ENCODE assay signal across 23 cellular contexts in genomic region chr7:135355377-135356048, GRCh38.
"Had no signal": no experiment of that assay in that cellular context is flagged by ENCODE, and none has a peak within 500 bp of the region (broad histone marks: within the 10 kb centered on the region; RNA-seq: fewer than 3 reads in every experiment).

No MANE protein-coding gene starts in this region.

- FAIRE-seq: astrocyte, colon, small intestine, urothelium cell line had no signal

- H3K27me3 ChIP-seq: adrenal gland, gastrocnemius medialis, right lobe of liver, tibial artery had no signal

- ATAC-seq: activated CD4-positive, CD25-positive, alpha-beta regulatory T cell treated with anti-CD3 and anti-CD28 coated beads, Interleukin-2, amount 50 U/mL, for 24 hours; activated CD8-positive, alpha-beta memory T cell treated with anti-CD3 and anti-CD28 coated beads, Interleukin-2, amount 10 ng/mL, durations not matched to agents 7 days and 5 days; activated CD8-positive, alpha-beta T cell treated with anti-CD3 and anti-CD28 coated beads for 36 hours; activated naive CD4-positive, alpha-beta T cell treated with anti-CD3 and anti-CD28 coated beads, Interleukin-2, amount 50 U/mL, for 72 hours; esophagus mucosa; gastrocnemius medialis; naive thymus-derived CD4-positive, alpha-beta T cell; right lobe of liver; stimulated activated effector memory CD8-positive, alpha-beta T cell treated with anti-CD3 and anti-CD28 coated beads, Interleukin-12 subunit alpha, Interleukin-12 subunit beta, amount 100 ng/mL, for 72 hours; stimulated activated naive CD8-positive, alpha-beta T cell treated with anti-CD3 and anti-CD28 coated beads, Interleukin-15, amount 100 ng/mL, for 72 hours had no signal

- H3K9me3 ChIP-seq: adrenal gland, gastrocnemius medialis, right lobe of liver, tibial artery had no signal

- DNase-seq: activated CD4-positive, alpha-beta T cell treated with anti-CD3 and anti-CD28 coated beads, Interleukin-2, amount 10 ng/mL, durations not matched to agents 7 days and 5 days; activated CD8-positive, alpha-beta memory T cell treated with anti-CD3 and anti-CD28 coated beads, Interleukin-2, amount 10 ng/mL, durations not matched to agents 7 days and 5 days; activated CD8-positive, alpha-beta T cell treated with anti-CD3 and anti-CD28 coated beads for 36 hours; adrenal gland; effector memory CD4-positive, alpha-beta T cell; gastrocnemius medialis; islet precursor cell; naive thymus-derived CD4-positive, alpha-beta T cell; occipital lobe; right lobe of liver; small intestine; stimulated activated CD4-positive, alpha-beta T cell treated with anti-CD3 and anti-CD28 coated beads, Interleukin-2, amount 100 ng/mL, for 24 hours; stimulated activated naive CD8-positive, alpha-beta T cell treated with anti-CD3 and anti-CD28 coated beads, Interleukin-15, amount 100 ng/mL, for 72 hours; tibial artery had no signal

- H3K36me3 ChIP-seq: adrenal gland, gastrocnemius medialis, right lobe of liver, tibial artery had no signal

- H3K27ac ChIP-seq: adrenal gland, gastrocnemius medialis, right lobe of liver, tibial artery, VCaP had no signal

- H3K4me3 ChIP-seq: adrenal gland, gastrocnemius medialis, lung, right lobe of liver, tibial artery had no signal

- H3K4me1 ChIP-seq: adrenal gland, gastrocnemius medialis, tibial artery had no signal
